ENCODE assay signal across 8 cellular contexts in genomic region chr1:45010855-45011811, GRCh38. TPM values are rescaled to one million over a fixed set of nuclear protein-coding genes. Genes with fewer than 3 reads are reported as not detected.
DNase-seq lines count a peak whose midpoint lies in the region; ATAC-seq and TF ChIP-seq lines count a peak whose summit lies in the region.

Gene HECTD3 (minus strand): TSS chr1:45011324. CDS start chr1:45011257, 67 bp downstream.

- H3K27ac Mint-ChIP-seq in T-helper 17 cell, result peak within 1 kb of the TSS; percentile 95

- intact Hi-C loops in left ventricle myocardium superior (cut with micrococcal nuclease), result loop anchor here (10.0 kb wide), 1 partner anchor 484 kb away; the partner anchor contains the start of gene TESK2
- intact Hi-C loops in psoas muscle (cut with DNase I), result loop anchor here (1.0 to 10.0 kb wide), 3 partner anchors 25 to 564 kb away; partner anchors contain the start of genes EIF2B3 (in 1 of the 2) and TESK2 (in 1 of the 2)
- intact Hi-C loops in vagina (cut with DNase I), result loop anchor here (5.0 to 10.0 kb wide), 2 partner anchors 481 to 554 kb away; partner anchors contain the start of gene TESK2

- in situ Hi-C loops in GM13977 (cut with MboI; ENCODE audit: low pct_unique_long_range_greater_than_20kb, low sequenced_read_pairs, unreplicated experiment), result loop anchor here (25.0 kb wide), 1 partner anchor 476 kb away; the partner anchor contains the start of gene TESK2

- H3K4me1 ChIP-seq in psoas muscle, result peaks cover 25% of the 10 kb centered on the region
- H3K4me1 ChIP-seq in vagina, result peaks cover 46% of the 10 kb centered on the region

- H3K27me3 ChIP-seq in psoas muscle (ENCODE audit: insufficient read depth in 3 of 3, low read length in 2 of 3), result no peaks in the 10 kb centered on the region
- no peaks in the 10 kb centered on the region for H3K27me3 ChIP-seq in vagina

- H3K9me3 ChIP-seq in T-helper 17 cell (ENCODE audit: control insufficient read depth, low read length, poor library complexity, severe bottlenecking), result no peaks in the 10 kb centered on the region
- H3K9me3 ChIP-seq in psoas muscle, result no peaks in the 10 kb centered on the region
- no peaks in the 10 kb centered on the region for H3K9me3 ChIP-seq in vagina

- H3K36me3 ChIP-seq in psoas muscle (ENCODE audit: insufficient read depth in 1 of 2, low read depth in 1 of 2) (peaks cover 4 to 68% of the 10 kb centered on the region in 2 donors), vagina (peaks cover 0 to 35% of the 10 kb centered on the region in 2 donors)

- TF ChIP-seq CTCF in GM13977 (IDR thresholded peaks at IDR 0.05; ENCODE audit: extremely low read depth, insufficient read depth, missing control alignments), result no peak
- no peak for TF ChIP-seq CTCF in psoas muscle (IDR thresholded peaks at IDR 0.05)
- no peak for TF ChIP-seq CTCF in vagina (IDR thresholded peaks at IDR 0.05)

- H3K4me1 Mint-ChIP-seq in T-helper 17 cell, result peaks cover 39% of the 10 kb centered on the region

- peak within 1 kb of the TSS; percentile 96 for H3K4me3 Mint-ChIP-seq in T-helper 17 cell

- peak; percentile 72 for ATAC-seq in HG02798 (IDR thresholded peaks at IDR 0.05; ENCODE audit: poor library complexity, unreplicated experiment)
- ATAC-seq in T-helper 17 cell, result peak; percentile 75
- peak; percentile 90 for ATAC-seq in left ventricle myocardium superior
- peak; percentile 87 to 89 (median 88) for ATAC-seq in psoas muscle

- H3K36me3 Mint-ChIP-seq in T-helper 17 cell (ENCODE audit: low read depth), result peaks cover 4% of the 10 kb centered on the region

- DNase-seq in GM13977 (ENCODE audit: low spot score), result peak; percentile 90
- DNase-seq in NCI-H1694 (lab: John Stamatoyannopoulos, UW), result peak; percentile 42
- DNase-seq in T-helper 17 cell, result peak; percentile 42 to 60 (median 58)
- DNase-seq in amygdala (lab: John Stamatoyannopoulos, UW), result peak in 54 of 56 donors; percentile 25 to 87 (median 72)
- peak; percentile 86 for DNase-seq in left ventricle myocardium superior
- peak; percentile 82 to 90 for DNase-seq in psoas muscle
- no peak for DNase-seq in vagina (ENCODE audit: extremely low spot score in 2 of 2)

- H3K4me3 ChIP-seq in psoas muscle, result peak within 1 kb of the TSS; percentile 100
- H3K4me3 ChIP-seq in vagina, result peak within 1 kb of the TSS; percentile 76 to 99

- WGBS in psoas muscle, 3 donors, result 0 to 1% (median 1%) methylated on average over 50 to 62 of the region's 62 CpGs

- TF ChIP-seq POLR2A in vagina (IDR thresholded peaks at IDR 0.05), result no peak

- H3K27me3 Mint-ChIP-seq in T-helper 17 cell, result no peaks in the 10 kb centered on the region

- H3K27ac ChIP-seq in psoas muscle (peak within 1 kb of the TSS; percentile 86), vagina (peak within 1 kb of the TSS; percentile 73)

RNA-seq across cellular contexts. Expression of gene HECTD3, which starts in this region (rescaled TPM):
- 10 to 100 TPM; 39.2 to 45.5 TPM for total RNA-seq in T-helper 17 cell
- 23.7 TPM for total RNA-seq in left ventricle myocardium superior
- 10 to 100 TPM; 34.0 to 55.3 (median 43.9) TPM for total RNA-seq in psoas muscle
- polyA plus RNA-seq in psoas muscle, result 10 to 100 TPM; 35.1 to 42.2 (median 36.3) TPM
- 29.7 TPM for total RNA-seq in vagina

Comparison
In these comparisons a context has a peak if more than half of its experiments do, and no peak if none do; other contexts are left out.
1. DNase-seq: peak in GM13977 (single experiment), NCI-H1694 (single experiment), T-helper 17 cell (3 of 3), amygdala (54 of 56), left ventricle myocardium superior (single experiment) and psoas muscle (2 of 2); none in vagina (0 of 2).
2. Peak in every context shown above with its lines, with median percentiles within 50 percentile points of each other: ATAC-seq.